In the genomic region with DNA sequence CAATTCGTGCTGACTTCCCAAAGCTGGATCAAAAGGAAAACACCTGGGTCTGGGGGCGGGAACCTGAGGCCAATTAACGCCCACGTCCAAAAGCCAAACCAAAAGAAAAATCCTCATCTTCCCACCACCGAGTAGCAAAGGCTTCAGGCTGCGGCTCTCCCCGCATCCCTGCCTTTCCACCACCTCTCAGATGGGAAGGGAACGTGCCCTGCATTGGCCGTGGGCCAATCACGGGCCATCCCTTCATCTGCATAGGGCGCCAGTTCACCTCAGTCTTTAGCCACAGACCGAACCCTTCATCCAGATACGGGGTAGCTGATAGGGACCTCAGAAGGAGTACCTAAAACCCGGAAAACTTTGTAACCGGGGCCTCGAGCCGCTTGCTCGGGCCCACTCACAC, we compare ENCODE assay signal across 8 cellular contexts.
DNase-seq lines count a peak whose midpoint lies in the region; ATAC-seq lines count a peak whose summit lies in the region.

No MANE protein-coding gene starts in this region.

- H3K4me1 ChIP-seq in BLaER1 treated with 17β-estradiol and CSF1 and Interleukin-3, amounts not matched to agents 10 nM and 100 nM: peaks cover 12 to 21% (median 15%) of the 10 kb centered on the region in 10 experiments
- H3K4me1 ChIP-seq in HUES48 (ENCODE audit: control insufficient read depth, insufficient read depth, low read length): 0 out of 2 replicates have a peak, but pooled peaks cover 8% of the 10 kb centered on the region

- H3K4me2 ChIP-seq in BLaER1 treated with 17β-estradiol and CSF1 and Interleukin-3, amounts not matched to agents 10 nM and 100 nM: peak overlapping the region; percentile 91 to 100 (median 97)

- ATAC-seq in stimulated activated naive CD8-positive, alpha-beta T cell treated with anti-CD3 and anti-CD28 coated beads, Interleukin-15, amount 100 ng/mL, for 72 hours: no peak
- ATAC-seq in HG02981 (IDR thresholded peaks at IDR 0.05; ENCODE audit: unreplicated experiment) (no peak), HG03139 (IDR thresholded peaks at IDR 0.05; ENCODE audit: unreplicated experiment) (no peak)

- H3K9ac ChIP-seq in BLaER1 treated with 17β-estradiol and CSF1 and Interleukin-3, amounts not matched to agents 10 nM and 100 nM: peak overlapping the region; percentile 68 to 87 (median 82)
- peak overlapping the region; percentile 39; the same call in 1 of the 2 replicates for H3K9ac ChIP-seq in HUES48 (ENCODE audit: low read depth, low read length)

- H3K4me1 Mint-ChIP-seq in stimulated activated naive CD8-positive, alpha-beta T cell treated with anti-CD3 and anti-CD28 coated beads, Interleukin-15, amount 100 ng/mL, for 72 hours: peaks cover 33% of the 10 kb centered on the region

- H3K27ac Mint-ChIP-seq in stimulated activated naive CD8-positive, alpha-beta T cell treated with anti-CD3 and anti-CD28 coated beads, Interleukin-15, amount 100 ng/mL, for 72 hours: peak overlapping the region; percentile 99 to 100

- H3K9me3 Mint-ChIP-seq in stimulated activated naive CD8-positive, alpha-beta T cell treated with anti-CD3 and anti-CD28 coated beads, Interleukin-15, amount 100 ng/mL, for 72 hours: no peaks in the 10 kb centered on the region

- H4K20me1 ChIP-seq in BLaER1 treated with 17β-estradiol and CSF1 and Interleukin-3, amounts not matched to agents 10 nM and 100 nM: peaks cover 0 to 51% (median 23%) of the 10 kb centered on the region in 11 experiments; a peak in 16 of 22 replicates

- H3K36me3 ChIP-seq in BLaER1 treated with 17β-estradiol and CSF1 and Interleukin-3, amounts not matched to agents 10 nM and 100 nM: peaks cover 10 to 18% (median 12%) of the 10 kb centered on the region in 11 experiments
- H3K36me3 ChIP-seq in HUES48 (ENCODE audit: control insufficient read depth, insufficient read depth, low read length): no peaks in the 10 kb centered on the region; the same call in 1 of the 2 replicates

- H3K27me3 ChIP-seq in BLaER1 treated with 17β-estradiol and CSF1 and Interleukin-3, amounts not matched to agents 10 nM and 100 nM: no peaks in the 10 kb centered on the region
- H3K27me3 ChIP-seq in HUES48 (ENCODE audit: control insufficient read depth, insufficient read depth, low read length): no peaks in the 10 kb centered on the region

- H3K9me3 ChIP-seq in BLaER1 treated with 17β-estradiol and CSF1 and Interleukin-3, amounts not matched to agents 10 nM and 100 nM (replicated peaks in 1 of 11): no peaks in the 10 kb centered on the region
- H3K9me3 ChIP-seq in HUES48 (ENCODE audit: control insufficient read depth, insufficient read depth, low read length): no peaks in the 10 kb centered on the region

- H3K27ac ChIP-seq in BLaER1 treated with 17β-estradiol and CSF1 and Interleukin-3, amounts not matched to agents 10 nM and 100 nM: peak overlapping the region; percentile 58 to 79 (median 71); a peak in 21 of 22 replicates
- no peak overlapping the region for H3K27ac ChIP-seq in HUES48 (ENCODE audit: low read depth, low read length)

- H3K4me3 Mint-ChIP-seq in stimulated activated naive CD8-positive, alpha-beta T cell treated with anti-CD3 and anti-CD28 coated beads, Interleukin-15, amount 100 ng/mL, for 72 hours: peak overlapping the region; percentile 99 to 100

- H3K27me3 Mint-ChIP-seq in stimulated activated naive CD8-positive, alpha-beta T cell treated with anti-CD3 and anti-CD28 coated beads, Interleukin-15, amount 100 ng/mL, for 72 hours: peaks cover 8% of the 10 kb centered on the region

- H3K4me3 ChIP-seq in BLaER1 treated with 17β-estradiol and CSF1 and Interleukin-3, amounts not matched to agents 10 nM and 100 nM: peak overlapping the region; percentile 80 to 97 (median 91)
- peak overlapping the region; percentile 94 for H3K4me3 ChIP-seq in HUES48 (ENCODE audit: low read depth, low read length)

- DNase-seq in amniotic epithelial cell (ENCODE audit: low read depth): peak; percentile 3
- DNase-seq in iPS-NIHi7 (ENCODE audit: extremely low spot score): peak; percentile 18
- peak; percentile 7 to 15 for DNase-seq in stimulated activated naive CD8-positive, alpha-beta T cell treated with anti-CD3 and anti-CD28 coated beads, Interleukin-15, amount 100 ng/mL, for 72 hours
- DNase-seq in stimulated activated CD4-positive, alpha-beta T cell treated with anti-CD3 and anti-CD28 coated beads, Interleukin-2, amount 100 ng/mL, for 48 hours: no peak

Comparison
In these comparisons a context has a peak if more than half of its experiments do, and no peak if none do; other contexts are left out.
1. DNase-seq: peak in amniotic epithelial cell (single experiment), iPS-NIHi7 (single experiment) and stimulated activated naive CD8-positive, alpha-beta T cell treated with anti-CD3 and anti-CD28 coated beads, Interleukin-15, amount 100 ng/mL, for 72 hours (2 of 2); none in stimulated activated CD4-positive, alpha-beta T cell treated with anti-CD3 and anti-CD28 coated beads, Interleukin-2, amount 100 ng/mL, for 48 hours (0 of 2).